Comparison of ENCODE assay signal across 13 cellular contexts in genomic region chr16:15652293-15653001, GRCh38. TPM values are rescaled to one million over a fixed set of nuclear protein-coding genes. Genes with fewer than 3 reads are reported as not detected.
A peak's percentile ranks its signal among the peaks of the same experiment; 100 is the strongest.
DNase-seq lines count a peak whose midpoint lies in the region; ATAC-seq and TF ChIP-seq lines count a peak whose summit lies in the region.
"Had no signal": no experiment of that assay in that cellular context is flagged by ENCODE, and none has a peak within 500 bp of the region (broad histone marks: within the 10 kb centered on the region; RNA-seq: fewer than 3 reads in every experiment).

No MANE protein-coding gene starts in this region.

- no peaks in the 10 kb centered on the region for H3K9me3 ChIP-seq in T-helper 17 cell (ENCODE audit: control insufficient read depth, low read length, poor library complexity, severe bottlenecking)
- H3K9me3 ChIP-seq in stomach = no peaks in the 10 kb centered on the region
- no peaks in the 10 kb centered on the region for H3K9me3 ChIP-seq in gastrocnemius medialis
- H3K9me3 ChIP-seq: mucosa of descending colon had no signal

- ATAC-seq in T-helper 17 cell = no peak
- ATAC-seq in gastrocnemius medialis = no peak
- ATAC-seq: mucosa of descending colon had no signal

- TF ChIP-seq POLR2A in stomach (IDR thresholded peaks at IDR 0.05) = no peak
- TF ChIP-seq POLR2A in gastrocnemius medialis (IDR thresholded peaks at IDR 0.05) = no peak

- H3K4me1 ChIP-seq in stomach = peaks cover 9 to 51% (median 40%) of the 10 kb centered on the region in 4 donors
- H3K4me1 ChIP-seq in gastrocnemius medialis = peaks cover 5 to 13% of the 10 kb centered on the region in 2 donors

- H3K27me3 ChIP-seq in stomach (no peaks in the 10 kb centered on the region), gastrocnemius medialis (no peaks in the 10 kb centered on the region)
- H3K27me3 ChIP-seq: hepatocyte had no signal

- in situ Hi-C loops in ACHN (cut with HindIII; ENCODE audit: low pct_ligation_motif_present, low pct_unique_long_range_greater_than_20kb, low sequenced_read_pairs) (no loop called here), gastrocnemius medialis (cut with MboI; ENCODE audit: low sequenced_read_pairs in 4 of 4) (no loop called here)

- H3K36me3 ChIP-seq in stomach = peaks cover 0 to 8% (median 0%) of the 10 kb centered on the region in 4 donors
- no peaks in the 10 kb centered on the region for H3K36me3 ChIP-seq in gastrocnemius medialis

- WGBS in stomach, 5 donors = 87 to 90% (median 89%) methylated on average over 14 of the region's 14 CpGs

- TF ChIP-seq CTCF in fibroblast of pulmonary artery (IDR thresholded peaks at IDR 0.05; ENCODE audit: low read length, missing control alignments) (no peak), stomach (IDR thresholded peaks at IDR 0.05) (no peak), gastrocnemius medialis (IDR thresholded peaks at IDR 0.05 in 4 of 5, conservative IDR thresholded peaks at IDR 0.05 in 1 of 5) (no peak)

- peak overlapping the region; percentile 45 for H3K27ac Mint-ChIP-seq in activated CD4-positive, alpha-beta T cell treated with anti-CD3 and anti-CD28 coated beads, Interleukin-2, amount 10 ng/mL, durations not matched to agents 24 days and 14 days
- H3K27ac Mint-ChIP-seq in T-helper 17 cell = peak overlapping the region; percentile 97
- H3K27ac Mint-ChIP-seq: H9 had no signal

- H3K4me3 Mint-ChIP-seq in activated CD4-positive, alpha-beta T cell treated with anti-CD3 and anti-CD28 coated beads, Interleukin-2, amount 10 ng/mL, durations not matched to agents 24 days and 14 days = peak overlapping the region; percentile 100
- peak overlapping the region; percentile 100 for H3K4me3 Mint-ChIP-seq in T-helper 17 cell

- H3K9me3 Mint-ChIP-seq in activated CD4-positive, alpha-beta T cell treated with anti-CD3 and anti-CD28 coated beads, Interleukin-2, amount 10 ng/mL, durations not matched to agents 24 days and 14 days = no peaks in the 10 kb centered on the region

- intact Hi-C loops in activated CD4-positive, alpha-beta T cell treated with anti-CD3 and anti-CD28 coated beads, Interleukin-2, amount 10 ng/mL, durations not matched to agents 24 days and 14 days (cut with micrococcal nuclease) = loop anchor here (5.0 kb wide), 1 partner anchor 50 kb away; no protein-coding TSS in a partner anchor
- intact Hi-C loops in stomach (cut with DNase I; ENCODE audit: low total_unique reads) = no loop called here
- intact Hi-C loops in gastrocnemius medialis (cut with DNase I; ENCODE audit: low total_unique reads) = loop anchor here (5.0 kb wide), 2 partner anchors 50 to 130 kb away; no protein-coding TSS in a partner anchor

- TF ChIP-seq EP300 in stomach (IDR thresholded peaks at IDR 0.05) = no peak

- DNase-seq in activated CD4-positive, alpha-beta T cell treated with anti-CD3 and anti-CD28 coated beads, Interleukin-2, amount 10 ng/mL, durations not matched to agents 24 days and 14 days = no peak
- no peak for DNase-seq in activated CD4-positive, alpha-beta T cell treated with anti-CD3 and anti-CD28 coated beads, Interleukin-2, amount 50 U/mL, for 48 hours
- DNase-seq in T-helper 17 cell (no peak), fibroblast of pulmonary artery (ENCODE audit: low read depth) (peak; percentile 14), stomach (no peak), COR-L47 (lab: John Stamatoyannopoulos, UW) (no peak), ACHN (no peak), gastrocnemius medialis (no peak)
- DNase-seq: H9; mucosa of descending colon; MV-4-11; stimulated activated CD4-positive, alpha-beta T cell treated with anti-CD3 and anti-CD28 coated beads, Interleukin-12 subunit alpha, Interleukin-12 subunit beta, amount 100 ng/mL, for 4 hours had no signal

- no peak overlapping the region for H3K4me3 ChIP-seq in fibroblast of pulmonary artery (replicated peaks; ENCODE audit: low read depth, low read length)
- H3K4me3 ChIP-seq in stomach = no peak overlapping the region
- no peak overlapping the region for H3K4me3 ChIP-seq in gastrocnemius medialis
- H3K4me3 ChIP-seq: hepatocyte, mucosa of descending colon had no signal

- H3K36me3 Mint-ChIP-seq in activated CD4-positive, alpha-beta T cell treated with anti-CD3 and anti-CD28 coated beads, Interleukin-2, amount 10 ng/mL, durations not matched to agents 24 days and 14 days (ENCODE audit: low read depth) = peaks cover 35% of the 10 kb centered on the region
- H3K36me3 Mint-ChIP-seq in T-helper 17 cell (ENCODE audit: low read depth) = peaks cover 5% of the 10 kb centered on the region

- peaks cover 27% of the 10 kb centered on the region for H3K4me1 Mint-ChIP-seq in activated CD4-positive, alpha-beta T cell treated with anti-CD3 and anti-CD28 coated beads, Interleukin-2, amount 10 ng/mL, durations not matched to agents 24 days and 14 days
- H3K4me1 Mint-ChIP-seq in T-helper 17 cell = peaks cover 43% of the 10 kb centered on the region

- no peaks in the 10 kb centered on the region for H3K27me3 Mint-ChIP-seq in activated CD4-positive, alpha-beta T cell treated with anti-CD3 and anti-CD28 coated beads, Interleukin-2, amount 10 ng/mL, durations not matched to agents 24 days and 14 days
- no peaks in the 10 kb centered on the region for H3K27me3 Mint-ChIP-seq in T-helper 17 cell

- H3K27ac ChIP-seq in stomach = peak overlapping the region in 3 of 5 donors; percentile 11 to 96 (median 24)
- H3K27ac ChIP-seq in gastrocnemius medialis = no peak overlapping the region
- H3K27ac ChIP-seq: hepatocyte had no signal

RNA-seq across cellular contexts. Expression of gene NDE1, which starts 2.4 kb away (rescaled TPM):
- 85.4 and 85.8 TPM in 2 replicates for total RNA-seq in activated CD4-positive, alpha-beta T cell treated with anti-CD3 and anti-CD28 coated beads, Interleukin-2, amount 10 ng/mL, durations not matched to agents 24 days and 14 days
- total RNA-seq in T-helper 17 cell (100 to 1,000 TPM; 122 to 123 TPM), stomach (100 to 1,000 TPM in 1 of 5 donors, 10 to 100 TPM in 4; 26.2 to 286 (median 28.6) TPM), gastrocnemius medialis (10 to 100 TPM in 2 of 4 donors, 1 to 10 TPM in 2; 4.0 to 26.2 (median 11.9) TPM)
- polyA plus RNA-seq in stomach = 10 to 100 TPM in 1 of 3 donors, 1 to 10 TPM in 2; 6.7 to 13.9 (median 8.1) TPM

RNA-seq across cellular contexts. Expression of gene MARF1, which starts 9.5 kb away (rescaled TPM):
- 55.6 and 56.2 TPM in 2 replicates for total RNA-seq in activated CD4-positive, alpha-beta T cell treated with anti-CD3 and anti-CD28 coated beads, Interleukin-2, amount 10 ng/mL, durations not matched to agents 24 days and 14 days
- total RNA-seq in T-helper 17 cell = 100 to 1,000 TPM; 159 to 164 TPM
- total RNA-seq in stomach = 10 to 100 TPM; 36.9 to 65.3 (median 57.1) TPM
- polyA plus RNA-seq in stomach = 10 to 100 TPM; 15.5 to 24.6 (median 16.1) TPM
- total RNA-seq in gastrocnemius medialis = 10 to 100 TPM; 19.5 to 29.8 (median 26.5) TPM

Comparison
In these comparisons a context has a peak if more than half of its experiments do, and no peak if none do; other contexts are left out.
1. H3K27ac ChIP-seq: peak in stomach (3 of 5); none in gastrocnemius medialis (0 of 4).